ENCODE assay signal across 8 cellular contexts in the genomic region with DNA sequence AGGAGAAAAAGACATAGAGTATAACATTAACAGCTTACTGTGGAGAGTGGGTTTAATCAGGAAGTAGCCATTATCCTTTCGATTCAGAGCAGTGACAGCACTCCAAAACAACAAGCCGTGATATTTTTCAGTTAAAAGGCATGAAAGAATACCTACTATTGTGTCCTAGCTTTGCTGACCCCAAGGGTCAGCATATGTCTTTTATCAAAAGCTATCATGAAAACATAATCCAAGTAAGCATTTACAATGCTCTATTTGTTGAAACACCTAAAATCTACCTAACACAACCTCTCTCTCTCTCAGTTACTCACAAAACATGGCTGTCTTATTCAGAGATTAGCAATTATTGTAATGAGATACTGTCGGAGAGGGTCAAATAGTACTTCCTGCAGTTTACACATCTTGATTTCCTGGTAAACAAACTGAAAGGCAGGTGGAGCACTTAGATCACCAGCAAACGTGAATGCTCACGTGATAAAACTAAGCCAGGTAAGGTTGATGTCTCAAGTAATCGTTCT.
A peak's percentile ranks its signal among the peaks of the same experiment; 100 is the strongest.
DNase-seq lines count a peak whose midpoint lies in the region; ATAC-seq lines count a peak whose summit lies in the region.

No MANE protein-coding gene starts in this region.

- ATAC-seq in GM21723 (IDR thresholded peaks at IDR 0.05; ENCODE audit: unreplicated experiment) = peak; percentile 90
- peak; percentile 97 for ATAC-seq in central memory CD8-positive, alpha-beta T cell (replicated peaks; ENCODE audit: extremely low read depth, poor library complexity, severe bottlenecking)
- ATAC-seq in left lobe of liver = peak; percentile 95

- H3K36me3 Mint-ChIP-seq in activated CD4-positive, alpha-beta T cell treated with anti-CD3 and anti-CD28 coated beads, Interleukin-2, amount 10 ng/mL, durations not matched to agents 24 days and 14 days (ENCODE audit: low read depth) = no peaks in the 10 kb centered on the region
- H3K36me3 Mint-ChIP-seq in central memory CD8-positive, alpha-beta T cell (ENCODE audit: insufficient read depth) = peaks cover 5% of the 10 kb centered on the region

- H3K27me3 Mint-ChIP-seq in activated CD4-positive, alpha-beta T cell treated with anti-CD3 and anti-CD28 coated beads, Interleukin-2, amount 10 ng/mL, durations not matched to agents 24 days and 14 days = no peaks in the 10 kb centered on the region
- H3K27me3 Mint-ChIP-seq in central memory CD8-positive, alpha-beta T cell = no peaks in the 10 kb centered on the region

- H3K9me3 Mint-ChIP-seq in activated CD4-positive, alpha-beta T cell treated with anti-CD3 and anti-CD28 coated beads, Interleukin-2, amount 10 ng/mL, durations not matched to agents 24 days and 14 days = peaks cover 3% of the 10 kb centered on the region
- H3K9me3 Mint-ChIP-seq in central memory CD8-positive, alpha-beta T cell = no peaks in the 10 kb centered on the region

- peaks cover 2% of the 10 kb centered on the region for H3K4me1 Mint-ChIP-seq in activated CD4-positive, alpha-beta T cell treated with anti-CD3 and anti-CD28 coated beads, Interleukin-2, amount 10 ng/mL, durations not matched to agents 24 days and 14 days
- H3K4me1 Mint-ChIP-seq in central memory CD8-positive, alpha-beta T cell = peaks cover 23% of the 10 kb centered on the region

- peak overlapping the region; percentile 68 for H3K4me3 Mint-ChIP-seq in activated CD4-positive, alpha-beta T cell treated with anti-CD3 and anti-CD28 coated beads, Interleukin-2, amount 10 ng/mL, durations not matched to agents 24 days and 14 days
- peak overlapping the region; percentile 75 for H3K4me3 Mint-ChIP-seq in central memory CD8-positive, alpha-beta T cell

- peak overlapping the region; percentile 72 for H3K27ac Mint-ChIP-seq in activated CD4-positive, alpha-beta T cell treated with anti-CD3 and anti-CD28 coated beads, Interleukin-2, amount 10 ng/mL, durations not matched to agents 24 days and 14 days
- peak overlapping the region; percentile 95 for H3K27ac Mint-ChIP-seq in central memory CD8-positive, alpha-beta T cell (ENCODE audit: low read depth)

- peak overlapping the region; percentile 66 for H3K27ac ChIP-seq in substantia nigra (ENCODE audit: low read depth, low read length, poor library complexity, severe bottlenecking)

- DNase-seq in activated CD4-positive, alpha-beta T cell treated with anti-CD3 and anti-CD28 coated beads, Interleukin-2, amount 10 ng/mL, durations not matched to agents 24 days and 14 days = peak; percentile 63
- no peak for DNase-seq in activated CD4-positive, alpha-beta T cell treated with anti-CD3 and anti-CD28 coated beads, Interleukin-2, amount 50 U/mL, for 48 hours
- DNase-seq in HuH-7.5 (ENCODE audit: low spot score) = peak; percentile 22
- peak; percentile 82 for DNase-seq in OCI-M1 (lab: John Stamatoyannopoulos, UW)
- no peak for DNase-seq in central memory CD8-positive, alpha-beta T cell (ENCODE audit: low spot score in 2 of 2)
- no peak for DNase-seq in left lobe of liver (ENCODE audit: low spot score)
- peak in 3 of 49 donors; percentile 2 to 32 (median 9) for DNase-seq in substantia nigra (lab: John Stamatoyannopoulos, UW)

- intact Hi-C loops in activated CD4-positive, alpha-beta T cell treated with anti-CD3 and anti-CD28 coated beads, Interleukin-2, amount 10 ng/mL, durations not matched to agents 24 days and 14 days (cut with micrococcal nuclease) = loop anchor here (2.0 kb wide), 1 partner anchor 197 kb away; a partner anchor contains a TSS

Comparison
In these comparisons a context has a peak if more than half of its experiments do, and no peak if none do; other contexts are left out.
1. DNase-seq: peak in activated CD4-positive, alpha-beta T cell treated with anti-CD3 and anti-CD28 coated beads, Interleukin-2, amount 10 ng/mL, durations not matched to agents 24 days and 14 days (single experiment), HuH-7.5 (single experiment) and OCI-M1 (single experiment); none in activated CD4-positive, alpha-beta T cell treated with anti-CD3 and anti-CD28 coated beads, Interleukin-2, amount 50 U/mL, for 48 hours (0 of 2), central memory CD8-positive, alpha-beta T cell (0 of 2) and left lobe of liver (single experiment).
2. Peak in every context shown above with its lines, with median percentiles within 50 percentile points of each other: ATAC-seq.